9 cellular contexts compared by ENCODE assay signal in the genomic region with DNA sequence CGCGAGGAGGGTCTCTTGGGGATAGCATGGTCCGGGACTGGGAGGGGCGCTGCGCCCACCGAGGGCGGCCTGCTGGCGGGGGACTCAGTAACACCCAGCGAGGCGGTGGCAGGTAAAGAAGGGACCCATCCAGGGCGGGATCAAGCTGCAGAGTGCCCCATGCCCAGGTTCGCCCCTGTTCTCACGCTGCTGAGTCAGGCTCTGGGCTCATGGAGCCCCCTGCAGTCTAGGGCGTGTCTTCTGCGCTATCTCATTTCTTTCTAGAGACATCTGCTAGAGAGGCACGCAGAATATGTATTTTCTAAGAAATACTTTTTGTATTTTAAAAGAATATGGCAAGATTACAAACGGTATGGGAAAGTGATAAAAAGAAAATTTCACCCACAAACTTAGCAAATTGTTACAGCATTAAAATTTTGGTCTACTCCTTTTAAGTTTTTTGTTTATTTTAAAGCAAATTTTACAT. TPM values are rescaled to one million over a fixed set of nuclear protein-coding genes. Genes with fewer than 3 reads are reported as not detected.
DNase-seq lines count a peak whose midpoint lies in the region; ATAC-seq and TF ChIP-seq lines count a peak whose summit lies in the region.
"Had no signal": no experiment of that assay in that cellular context is flagged by ENCODE, and none has a peak within 500 bp of the region (broad histone marks: within the 10 kb centered on the region; RNA-seq: fewer than 3 reads in every experiment).

No MANE protein-coding gene starts in this region.

- peak overlapping the region; percentile 61 for H3K4me3 Mint-ChIP-seq in activated CD4-positive, alpha-beta T cell treated with anti-CD3 and anti-CD28 coated beads, Interleukin-2, amount 10 ng/mL, durations not matched to agents 24 days and 14 days

- peaks cover 9% of the 10 kb centered on the region for H3K4me1 Mint-ChIP-seq in activated CD4-positive, alpha-beta T cell treated with anti-CD3 and anti-CD28 coated beads, Interleukin-2, amount 10 ng/mL, durations not matched to agents 24 days and 14 days

- RAD21 ChIA-PET in HCT116 (lab: Charles Lee; ENCODE audit: low non-redundant PET in 1 of 2, low total read pairs in 2 of 2, uncharacterized antibody in 2 of 2, unreplicated experiment in 2 of 2) = no interaction called here

- no peaks in the 10 kb centered on the region for H3K9me2 ChIP-seq in HCT116 (ENCODE audit: insufficient read depth)

- H3K27ac ChIP-seq in HCT116 (ENCODE audit: low read depth, low read length) (peak overlapping the region; percentile 89), sigmoid colon (peak overlapping the region; percentile 71 to 78 (median 74))

- H3K9me3 ChIP-seq in HCT116 (ENCODE audit: control insufficient read depth in 1 of 2, insufficient read depth in 1 of 2, low read depth in 1 of 2, low read length in 2 of 2) = peaks cover 0 to 5% of the 10 kb centered on the region in 2 experiments; a peak in 1 of 4 replicates
- H3K9me3 ChIP-seq in sigmoid colon = no peaks in the 10 kb centered on the region

- POLR2A ChIA-PET in HCT116 (lab: Charles Lee) = no interaction called here

- H3K9ac ChIP-seq in HCT116 (ENCODE audit: low read length) = peak overlapping the region; percentile 69

- H3K4me2 ChIP-seq in HCT116 (ENCODE audit: low read length) = peak overlapping the region; percentile 72

- peaks cover 12% of the 10 kb centered on the region for H3K79me2 ChIP-seq in HCT116 (ENCODE audit: insufficient read depth, low read length)

- no peak for TF ChIP-seq CTCF in HCT116 (IDR thresholded peaks at IDR 0.05 in 2 of 3, conservative IDR thresholded peaks at IDR 0.05 in 1 of 3; ENCODE audit: borderline replicate concordance in 1 of 3, insufficient read depth in 1 of 3, low read depth in 2 of 3, low read length in 2 of 3)
- no peak for TF ChIP-seq CTCF in sigmoid colon (IDR thresholded peaks at IDR 0.05)

- no peaks in the 10 kb centered on the region for H3K9me3 Mint-ChIP-seq in activated CD4-positive, alpha-beta T cell treated with anti-CD3 and anti-CD28 coated beads, Interleukin-2, amount 10 ng/mL, durations not matched to agents 24 days and 14 days
- peaks cover 0 to 3% of the 10 kb centered on the region in 2 donors for H3K9me3 Mint-ChIP-seq in activated naive CD4-positive, alpha-beta T cell treated with anti-CD3 and anti-CD28 coated beads, Interleukin-2, amount 50 U/mL, for 72 hours

- no peak for TF ChIP-seq EP300 in sigmoid colon (IDR thresholded peaks at IDR 0.05)

- intact Hi-C loops in activated CD4-positive, alpha-beta T cell treated with anti-CD3 and anti-CD28 coated beads, Interleukin-2, amount 10 ng/mL, durations not matched to agents 24 days and 14 days (cut with micrococcal nuclease) = no loop called here
- intact Hi-C loops in HCT116 (cut with micrococcal nuclease) = no loop called here
- intact Hi-C loops in sigmoid colon (cut with DNase I) = no loop called here

- H3K27ac Mint-ChIP-seq in activated CD4-positive, alpha-beta T cell treated with anti-CD3 and anti-CD28 coated beads, Interleukin-2, amount 10 ng/mL, durations not matched to agents 24 days and 14 days = no peak overlapping the region
- no peak overlapping the region for H3K27ac Mint-ChIP-seq in activated naive CD4-positive, alpha-beta T cell treated with anti-CD3 and anti-CD28 coated beads, Interleukin-2, amount 50 U/mL, for 72 hours

- ATAC-seq in HCT116 = peak; percentile 56
- ATAC-seq in activated naive CD4-positive, alpha-beta T cell treated with anti-CD3 and anti-CD28 coated beads, Interleukin-2, amount 50 U/mL, for 72 hours = peak; percentile 56 to 63

- H3K4me1 ChIP-seq in HCT116 (ENCODE audit: control insufficient read depth in 1 of 2, insufficient read depth in 2 of 2, low read length in 2 of 2) (peaks cover 9 to 16% of the 10 kb centered on the region in 2 experiments; a peak in 2 of 4 replicates), sigmoid colon (peaks cover 0 to 30% (median 12%) of the 10 kb centered on the region in 4 donors)

- no peaks in the 10 kb centered on the region for H3K36me3 Mint-ChIP-seq in activated CD4-positive, alpha-beta T cell treated with anti-CD3 and anti-CD28 coated beads, Interleukin-2, amount 10 ng/mL, durations not matched to agents 24 days and 14 days (ENCODE audit: low read depth)
- H3K36me3 Mint-ChIP-seq in activated naive CD4-positive, alpha-beta T cell treated with anti-CD3 and anti-CD28 coated beads, Interleukin-2, amount 50 U/mL, for 72 hours = peaks cover 0 to 5% of the 10 kb centered on the region in 2 donors

- peak overlapping the region; percentile 48 to 64 for H3K4me3 ChIP-seq in HCT116 (replicated peaks in 1 of 2; ENCODE audit: low read depth in 1 of 2, low read length in 2 of 2)
- H3K4me3 ChIP-seq in sigmoid colon = peak overlapping the region; percentile 39 to 71 (median 62)

- no peak for DNase-seq in activated CD4-positive, alpha-beta T cell treated with anti-CD3 and anti-CD28 coated beads, Interleukin-2, amount 10 ng/mL, durations not matched to agents 24 days and 14 days
- no peak for DNase-seq in activated CD4-positive, alpha-beta T cell treated with anti-CD3 and anti-CD28 coated beads for 1 hour
- DNase-seq in HCT116 (ENCODE audit: low read depth, low spot score) (no peak), NCI-H1694 treated with DMSO at 0.1 percent for 48 hours (lab: John Stamatoyannopoulos, UW) (peak; percentile 47), hepatic stellate cell (ENCODE audit: low spot score) (peak; percentile 15), sigmoid colon (no peak), NCI-H2107 treated with DMSO at 0.1 percent for 48 hours (lab: John Stamatoyannopoulos, UW; ENCODE audit: unreplicated experiment) (no peak)
- peak in 1 of 2 donors; percentile 6 for DNase-seq in activated naive CD4-positive, alpha-beta T cell treated with anti-CD3 and anti-CD28 coated beads, Interleukin-2, amount 50 U/mL, for 72 hours (ENCODE audit: low spot score in 2 of 2)

- H3K36me3 ChIP-seq in HCT116 (ENCODE audit: control insufficient read depth in 1 of 2, insufficient read depth in 2 of 2, low read length in 2 of 2) (0 out of 4 replicates have a peak, but pooled peaks cover 0 to 4% of the 10 kb centered on the region in 2 experiments), sigmoid colon (no peaks in the 10 kb centered on the region)

- H3K27me3 Mint-ChIP-seq in activated CD4-positive, alpha-beta T cell treated with anti-CD3 and anti-CD28 coated beads, Interleukin-2, amount 10 ng/mL, durations not matched to agents 24 days and 14 days = peaks cover 52% of the 10 kb centered on the region

- TF ChIP-seq RAD21 in HCT116 (IDR thresholded peaks at IDR 0.05; ENCODE audit: low read depth) = no peak

- WGBS in sigmoid colon, 2 donors = 1 to 2% methylated on average over 17 of the region's 17 CpGs

- H3K27me3 ChIP-seq in HCT116 (ENCODE audit: insufficient read depth, low read length) (no peaks in the 10 kb centered on the region), sigmoid colon (peaks cover 0 to 26% (median 3%) of the 10 kb centered on the region in 3 donors)

- H4K20me1 ChIP-seq in HCT116 (ENCODE audit: insufficient read depth) = no peaks in the 10 kb centered on the region

- no peak for TF ChIP-seq POLR2A in HCT116 (IDR thresholded peaks at IDR 0.05; ENCODE audit: borderline replicate concordance, extremely low read depth, insufficient read depth, insufficient read length)
- no peak for TF ChIP-seq POLR2A in sigmoid colon (IDR thresholded peaks at IDR 0.05)

- BruUV-seq in HCT116 (replicated peaks; lab: Mats Ljungman, UMichigan) = no TSS peak

- CTCF ChIA-PET in HCT116 (lab: Charles Lee) = no interaction called here

- H2AFZ ChIP-seq in HCT116 (ENCODE audit: low read depth, low read length, poor library complexity, severe bottlenecking) = no peak overlapping the region

TF ChIP-seq in HCT116, 20 proteins besides CTCF, POLR2A, EP300 and RAD21:
- TF ChIP-seq CBX3 (IDR thresholded peaks at IDR 0.05; ENCODE audit: low read depth) = no peak
- TF ChIP-seq, protein P1, sequence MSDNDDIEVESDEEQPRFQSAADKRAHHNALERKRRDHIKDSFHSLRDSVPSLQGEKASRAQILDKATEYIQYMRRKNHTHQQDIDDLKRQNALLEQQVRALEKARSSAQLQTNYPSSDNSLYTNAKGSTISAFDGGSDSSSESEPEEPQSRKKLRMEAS (IDR thresholded peaks at IDR 0.05) = 0 out of 2 replicates have a peak, but pooled peaks have one; percentile 14

RNA-seq across cellular contexts. Expression of a gene that starts 0.9 kb away (rescaled TPM):
- 0.36 and 0.54 TPM in 2 replicates for total RNA-seq in activated CD4-positive, alpha-beta T cell treated with anti-CD3 and anti-CD28 coated beads, Interleukin-2, amount 10 ng/mL, durations not matched to agents 24 days and 14 days
- total RNA-seq in HCT116 (2021; ENCODE audit: unreplicated experiment) (8.0 TPM), sigmoid colon (10 to 100 TPM in 3 of 4 donors, 1 to 10 TPM in 1; 9.2 to 20.9 (median 13.9) TPM)
- polyA plus RNA-seq in HCT116 (2012) = 4.5 and 4.8 TPM in 2 replicates
- under 1 TPM; 0.66 to 0.82 TPM for total RNA-seq in activated naive CD4-positive, alpha-beta T cell treated with anti-CD3 and anti-CD28 coated beads, Interleukin-2, amount 50 U/mL, for 72 hours
- polyA plus RNA-seq in sigmoid colon = 1 to 10 TPM; 4.2 to 5.8 (median 5.5) TPM

RNA-seq across cellular contexts. Expression of a gene that starts 4.8 kb away (rescaled TPM):
- total RNA-seq in activated CD4-positive, alpha-beta T cell treated with anti-CD3 and anti-CD28 coated beads, Interleukin-2, amount 10 ng/mL, durations not matched to agents 24 days and 14 days = not detected in 2 replicates
- total RNA-seq in HCT116 (2021; ENCODE audit: unreplicated experiment) (0.25 TPM), sigmoid colon (10 to 100 TPM in 1 of 4 donors, 1 to 10 TPM in 3; 1.2 to 10.2 (median 2.3) TPM)
- not detected in 2 replicates for polyA plus RNA-seq in HCT116 (2012)
- total RNA-seq in activated naive CD4-positive, alpha-beta T cell treated with anti-CD3 and anti-CD28 coated beads, Interleukin-2, amount 50 U/mL, for 72 hours = not detected
- under 1 TPM; 0.23 to 0.60 (median 0.28) TPM for polyA plus RNA-seq in sigmoid colon
- total RNA-seq: pulmonary artery endothelial cell had no signal

Comparison
In these comparisons a context has a peak if more than half of its experiments do, and no peak if none do; other contexts are left out.
1. DNase-seq: peak in NCI-H1694 treated with DMSO at 0.1 percent for 48 hours (single experiment) and hepatic stellate cell (single experiment); none in activated CD4-positive, alpha-beta T cell treated with anti-CD3 and anti-CD28 coated beads, Interleukin-2, amount 10 ng/mL, durations not matched to agents 24 days and 14 days (single experiment), activated CD4-positive, alpha-beta T cell treated with anti-CD3 and anti-CD28 coated beads for 1 hour (single experiment), HCT116 (single experiment), sigmoid colon (single experiment) and NCI-H2107 treated with DMSO at 0.1 percent for 48 hours (single experiment).